8 cellular contexts compared by ENCODE assay signal in the genomic region with DNA sequence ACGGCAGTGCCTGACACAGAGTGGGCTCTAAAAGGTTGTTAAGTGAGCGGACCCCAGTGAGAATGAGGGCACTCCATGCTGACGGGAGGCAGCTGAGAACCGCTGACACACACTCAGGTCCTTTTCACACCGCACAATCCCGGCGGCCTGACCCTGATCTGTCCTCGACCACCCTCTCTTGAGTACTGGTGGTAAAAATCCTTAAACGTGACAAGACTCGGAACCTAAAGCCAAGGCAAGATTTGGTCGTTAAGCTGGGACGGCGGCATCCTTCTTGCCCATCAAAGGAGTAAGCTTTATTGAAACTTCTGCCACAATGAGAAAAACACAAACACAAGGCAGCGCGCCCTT. TPM values are rescaled to one million over a fixed set of nuclear protein-coding genes. Genes with fewer than 3 reads are reported as not detected.
DNase-seq lines count a peak whose midpoint lies in the region; ATAC-seq and TF ChIP-seq lines count a peak whose summit lies in the region.

No MANE protein-coding gene starts in this region.

- H3K4me1 Mint-ChIP-seq in activated CD4-positive, alpha-beta T cell treated with anti-CD3 and anti-CD28 coated beads, Interleukin-2, amount 10 ng/mL, durations not matched to agents 24 days and 14 days: peaks cover 33% of the 10 kb centered on the region

- WGBS in urinary bladder: under 1% methylated on average over 15 of the region's 15 CpGs

- DNase-seq in activated CD4-positive, alpha-beta T cell treated with anti-CD3 and anti-CD28 coated beads, Interleukin-2, amount 10 ng/mL, durations not matched to agents 24 days and 14 days: no peak
- DNase-seq in activated CD4-positive, alpha-beta T cell treated with anti-CD3 and anti-CD28 coated beads, Interleukin-2, amount 50 U/mL, for 4 hours: no peak
- DNase-seq in OCI-M1 (lab: John Stamatoyannopoulos, UW): peak; percentile 62
- DNase-seq in dorsolateral prefrontal cortex: peak in 2 of 10 donors; percentile 17
- peak; percentile 26 for DNase-seq in medulla oblongata (ENCODE audit: extremely low spot score)
- DNase-seq in central memory CD4-positive, alpha-beta T cell: no peak

- no peaks in the 10 kb centered on the region for H3K4me1 ChIP-seq in urinary bladder (ENCODE audit: insufficient read depth)

- peak; percentile 5 for ATAC-seq in HG02642 (IDR thresholded peaks at IDR 0.05; ENCODE audit: poor library complexity, unreplicated experiment)

- no peaks in the 10 kb centered on the region for H3K9me3 Mint-ChIP-seq in activated CD4-positive, alpha-beta T cell treated with anti-CD3 and anti-CD28 coated beads, Interleukin-2, amount 10 ng/mL, durations not matched to agents 24 days and 14 days

- TF ChIP-seq CTCF in dorsolateral prefrontal cortex (IDR thresholded peaks at IDR 0.05 in 54 of 56, conservative IDR thresholded peaks at IDR 0.05 in 2 of 56; ENCODE audit: low read depth in 1 of 56, partially characterized antibody in 56 of 56): no peak

- peak overlapping the region; percentile 94 for H3K4me3 Mint-ChIP-seq in activated CD4-positive, alpha-beta T cell treated with anti-CD3 and anti-CD28 coated beads, Interleukin-2, amount 10 ng/mL, durations not matched to agents 24 days and 14 days

- intact Hi-C loops in activated CD4-positive, alpha-beta T cell treated with anti-CD3 and anti-CD28 coated beads, Interleukin-2, amount 10 ng/mL, durations not matched to agents 24 days and 14 days (cut with micrococcal nuclease): loop anchor here (2.0 to 10.0 kb wide), 2 partner anchors 1200 to 1490 kb away; a partner anchor contains a TSS
- intact Hi-C loops in dorsolateral prefrontal cortex (cut with DNase I): no loop called here

- peak overlapping the region; percentile 90 for H3K27ac Mint-ChIP-seq in activated CD4-positive, alpha-beta T cell treated with anti-CD3 and anti-CD28 coated beads, Interleukin-2, amount 10 ng/mL, durations not matched to agents 24 days and 14 days

- no peaks in the 10 kb centered on the region for H3K36me3 ChIP-seq in urinary bladder (ENCODE audit: insufficient read depth)

- no peaks in the 10 kb centered on the region for H3K27me3 Mint-ChIP-seq in activated CD4-positive, alpha-beta T cell treated with anti-CD3 and anti-CD28 coated beads, Interleukin-2, amount 10 ng/mL, durations not matched to agents 24 days and 14 days

- peak overlapping the region; percentile 66 to 100 (median 93) for H3K4me3 ChIP-seq in dorsolateral prefrontal cortex
- peak overlapping the region; percentile 91 for H3K4me3 ChIP-seq in urinary bladder (ENCODE audit: low read depth, low read length)

- H3K27me3 ChIP-seq in dorsolateral prefrontal cortex: no peaks in the 10 kb centered on the region

- H3K36me3 Mint-ChIP-seq in activated CD4-positive, alpha-beta T cell treated with anti-CD3 and anti-CD28 coated beads, Interleukin-2, amount 10 ng/mL, durations not matched to agents 24 days and 14 days (ENCODE audit: low read depth): peaks cover 30% of the 10 kb centered on the region

- peak overlapping the region in 53 of 59 donors; percentile 40 to 91 (median 80) for H3K27ac ChIP-seq in dorsolateral prefrontal cortex
- no peak overlapping the region for H3K27ac ChIP-seq in urinary bladder (ENCODE audit: low read depth)

RNA-seq across cellular contexts. Expression of a gene that starts 0.6 kb away (rescaled TPM):
- 65.6 and 67.1 TPM in 2 replicates for total RNA-seq in activated CD4-positive, alpha-beta T cell treated with anti-CD3 and anti-CD28 coated beads, Interleukin-2, amount 10 ng/mL, durations not matched to agents 24 days and 14 days
- total RNA-seq in dorsolateral prefrontal cortex: 10 to 100 TPM; 23.9 to 86.2 (median 57.2) TPM
- total RNA-seq in urinary bladder: 97.6 TPM
- 19.9 TPM for polyA plus RNA-seq in urinary bladder

Comparison
In these comparisons a context has a peak if more than half of its experiments do, and no peak if none do; other contexts are left out.
1. DNase-seq: peak in OCI-M1 (single experiment) and medulla oblongata (single experiment); none in activated CD4-positive, alpha-beta T cell treated with anti-CD3 and anti-CD28 coated beads, Interleukin-2, amount 10 ng/mL, durations not matched to agents 24 days and 14 days (single experiment), activated CD4-positive, alpha-beta T cell treated with anti-CD3 and anti-CD28 coated beads, Interleukin-2, amount 50 U/mL, for 4 hours (0 of 2) and central memory CD4-positive, alpha-beta T cell (single experiment).